Comparison of ENCODE assay signal across 21 cellular contexts in the genomic region with DNA sequence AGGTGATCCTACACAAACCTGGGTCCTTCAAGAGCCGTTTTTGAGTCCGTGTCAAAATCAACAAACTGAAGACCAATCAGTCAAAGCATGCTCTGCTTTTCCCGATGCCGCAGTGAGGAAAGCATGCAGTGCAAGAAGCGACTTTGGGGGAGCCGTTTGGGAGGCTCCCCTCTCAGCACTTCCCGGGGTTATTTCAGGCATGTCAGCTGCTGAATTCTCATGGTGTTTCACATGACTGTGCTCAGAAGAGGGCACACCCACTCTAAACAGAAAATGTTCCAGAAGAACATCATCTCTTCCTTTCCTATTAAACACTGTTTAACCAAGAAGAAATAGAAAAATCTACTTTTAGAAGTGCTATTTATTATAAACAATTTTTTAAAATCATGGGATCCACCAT.
A peak's percentile ranks its signal among the peaks of the same experiment; 100 is the strongest.
DNase-seq lines count a peak whose midpoint lies in the region; ATAC-seq, FAIRE-seq and TF ChIP-seq lines count a peak whose summit lies in the region.
"Had no signal": no experiment of that assay in that cellular context is flagged by ENCODE, and none has a peak within 500 bp of the region (broad histone marks: within the 10 kb centered on the region; RNA-seq: fewer than 3 reads in every experiment).

No MANE protein-coding gene starts in this region.

- no peak overlapping the region for H3K18ac ChIP-seq in mesenchymal stem cell (ENCODE audit: low read depth in 1 of 2, low read length in 2 of 2)

- H2AFZ ChIP-seq in mesenchymal stem cell (ENCODE audit: low read depth, low read length) (no peak overlapping the region), HepG2 (ENCODE audit: low read length) (no peak overlapping the region)
- H2AFZ ChIP-seq: GM23248 had no signal

- H4K8ac ChIP-seq in mesenchymal stem cell (ENCODE audit: low read length), result no peak overlapping the region

- H3K4me1 ChIP-seq in mesenchymal stem cell (ENCODE audit: control insufficient read depth, insufficient read depth, low read depth, low read length) (peaks cover 1% of the 10 kb centered on the region), thyroid gland (peaks cover 13 to 45% of the 10 kb centered on the region in 2 donors), HepG2 (ENCODE audit: insufficient read depth, low read length) (no peaks in the 10 kb centered on the region)
- H3K4me1 ChIP-seq: A549, BE2C had no signal

- intact Hi-C loops in head of caudate nucleus (cut with DNase I), result no loop called here
- intact Hi-C loops in left cardiac atrium (cut with DNase I), result no loop called here
- intact Hi-C loops in thyroid gland (cut with DNase I), result no loop called here
- intact Hi-C loops in HepG2 (cut with micrococcal nuclease; ENCODE audit: unreplicated experiment), result no loop called here

- no peak for TF ChIP-seq EP300 in HepG2 (IDR thresholded peaks at IDR 0.05; ENCODE audit: low read depth in 2 of 2, low read length in 2 of 2)
- TF ChIP-seq EP300 in HepG2 (CRISPR knock-in tag; IDR thresholded peaks at IDR 0.05; ENCODE audit: borderline replicate concordance), result no peak

- CTCF ChIA-PET in HepG2 (lab: Yijun Ruan, JAX; ENCODE audit: low intra/inter-chr PET ratio, low total read pairs), result no interaction called here

- H2AK5ac ChIP-seq in mesenchymal stem cell (ENCODE audit: low read length, severe bottlenecking), result no peak overlapping the region

- H3K36me3 ChIP-seq in mesenchymal stem cell (ENCODE audit: control insufficient read depth in 1 of 2, insufficient read depth in 2 of 2, low read depth in 1 of 2, low read length in 2 of 2) (no peaks in the 10 kb centered on the region), thyroid gland (no peaks in the 10 kb centered on the region), HepG2 (replicated peaks in 1 of 2; ENCODE audit: control insufficient read depth in 1 of 2, insufficient read depth in 2 of 2, low read length in 2 of 2) (no peaks in the 10 kb centered on the region)
- H3K36me3 ChIP-seq: BE2C had no signal

- no peak overlapping the region for H3K14ac ChIP-seq in mesenchymal stem cell (ENCODE audit: low read length in 2 of 2)

- POLR2A ChIA-PET in HepG2 (lab: Yijun Ruan, JAX), result no interaction called here

- H2BK12ac ChIP-seq in mesenchymal stem cell (ENCODE audit: low read length in 2 of 2), result no peak overlapping the region

- H2BK15ac ChIP-seq in mesenchymal stem cell (ENCODE audit: low read depth, poor library complexity, severe bottlenecking), result no peak overlapping the region

- ATAC-seq in left cardiac atrium, result peak; percentile 68 to 76
- ATAC-seq in HepG2, result no peak
- ATAC-seq: A549 had no signal

- H3K27ac ChIP-seq in mesenchymal stem cell (ENCODE audit: low read length, poor library complexity, severe bottlenecking) (no peak overlapping the region), thyroid gland (peak overlapping the region; percentile 73 to 88 (median 87)), HepG2 (ENCODE audit: extremely low read length, insufficient read depth, low read length) (no peak overlapping the region)
- H3K27ac ChIP-seq: A549, C4-2B, GM23248 had no signal

- TF ChIP-seq CTCF in thyroid gland (IDR thresholded peaks at IDR 0.05), result no peak
- TF ChIP-seq CTCF in HepG2 (CRISPR knock-in tag; IDR thresholded peaks at IDR 0.05), result no peak

- H3K4ac ChIP-seq in mesenchymal stem cell (ENCODE audit: low read depth in 1 of 2, low read length in 2 of 2), result no peak overlapping the region

- H3K79me1 ChIP-seq in mesenchymal stem cell (replicated peaks; ENCODE audit: low read length, poor library complexity, severe bottlenecking), result no peaks in the 10 kb centered on the region

- no peak overlapping the region for H3K23ac ChIP-seq in mesenchymal stem cell (ENCODE audit: low read length in 2 of 2)

- H4K20me1 ChIP-seq in HepG2 (ENCODE audit: insufficient read depth, low read length), result no peaks in the 10 kb centered on the region

- FAIRE-seq in HepG2 (lab: Jason Lieb, UNC), result no peak
- FAIRE-seq: A549, D721Med, G401.6, GM12891, HTR-8/SVneo had no signal

- no peak overlapping the region for H4K91ac ChIP-seq in mesenchymal stem cell (ENCODE audit: low read length)

- H3K79me2 ChIP-seq in HepG2 (ENCODE audit: insufficient read depth, low read length), result no peaks in the 10 kb centered on the region

- BruUV-seq in HepG2 (replicated peaks; lab: Mats Ljungman, UMichigan), result no TSS peak

- H3K9me3 ChIP-seq in mesenchymal stem cell (ENCODE audit: control insufficient read depth, low read length), result peaks cover 9% of the 10 kb centered on the region
- no peaks in the 10 kb centered on the region for H3K9me3 ChIP-seq in thyroid gland
- H3K9me3 ChIP-seq in HepG2 (ENCODE audit: low read length), result no peaks in the 10 kb centered on the region
- H3K9me3 ChIP-seq: A549, BE2C had no signal

- in situ Hi-C loops in HepG2 (cut with HindIII; ENCODE audit: extremely low pct_ligation_motif_present, low pct_unique_long_range_greater_than_20kb), result no loop called here

- H3K27me3 ChIP-seq in mesenchymal stem cell (ENCODE audit: control insufficient read depth in 1 of 2, insufficient read depth in 1 of 2, low read length in 2 of 2), result no peaks in the 10 kb centered on the region
- no peaks in the 10 kb centered on the region for H3K27me3 ChIP-seq in thyroid gland
- H3K27me3 ChIP-seq in HepG2 (ENCODE audit: control insufficient read depth in 1 of 2, insufficient read depth in 2 of 2, low read length in 2 of 2), result no peaks in the 10 kb centered on the region; a peak in 3 of 5 replicates

- WGBS in mesenchymal stem cell, result 83% methylated on average over 7 of the region's 7 CpGs
- 10 to 40% methylated on average over 7 of the region's 7 CpGs for WGBS in thyroid gland, 2 donors
- WGBS in HepG2 (ENCODE audit: low lambda C conversion rate), result under 1% methylated on average over 6 of the region's 7 CpGs

- no peak for TF ChIP-seq RAD21 in HepG2 (CRISPR knock-in tag; IDR thresholded peaks at IDR 0.05)

- H3K9ac ChIP-seq in mesenchymal stem cell (ENCODE audit: low read length) (peak overlapping the region; percentile 37), HepG2 (ENCODE audit: insufficient read depth, low read depth, low read length) (no peak overlapping the region)
- H3K9ac ChIP-seq: GM23248 had no signal

- no peak overlapping the region for H3K4me3 ChIP-seq in mesenchymal stem cell (ENCODE audit: insufficient read depth in 1 of 2, low read depth in 1 of 2, low read length in 2 of 2)
- no peak overlapping the region for H3K4me3 ChIP-seq in thyroid gland (replicated peaks in 1 of 3)
- H3K4me3 ChIP-seq in HepG2 (replicated peaks in 1 of 3; ENCODE audit: insufficient read depth in 1 of 3, low read depth in 2 of 3, low read length in 3 of 3), result no peak overlapping the region
- H3K4me3 ChIP-seq: A549, GM23248 had no signal

- DNase-seq in head of caudate nucleus (peak in 38 of 42 donors; percentile 6 to 74 (median 43)), left cardiac atrium (no peak), mesenchymal stem cell (no peak), thyroid gland (peak; percentile 70 to 75), HepG2 (ENCODE audit: low spot score) (no peak), UCSD-AML1 (lab: John Stamatoyannopoulos, UW; ENCODE audit: unreplicated experiment) (no peak)
- no peak for DNase-seq in central memory CD4-positive, alpha-beta T cell
- DNase-seq: BE2C; CD4-positive, alpha-beta memory T cell; COR-L47; DMS153; DMS79 treated with DMSO at 0.1 percent for 48 hours; EL; GM23248; H9 had no signal

- TF ChIP-seq POLR2A in thyroid gland (IDR thresholded peaks at IDR 0.05), result peak in 1 of 2 donors; percentile 43
- no peak for TF ChIP-seq POLR2A in HepG2 (IDR thresholded peaks at IDR 0.05; ENCODE audit: insufficient read depth in 1 of 2, low read depth in 2 of 2, low read length in 2 of 2)

- H2BK120ac ChIP-seq in mesenchymal stem cell (ENCODE audit: low read depth, low read length), result no peak overlapping the region

- no peak overlapping the region for H2BK5ac ChIP-seq in mesenchymal stem cell (ENCODE audit: low read depth, low read length, poor library complexity, severe bottlenecking)

- H3K4me2 ChIP-seq in mesenchymal stem cell (ENCODE audit: low read length, poor library complexity, severe bottlenecking), result no peak overlapping the region
- H3K4me2 ChIP-seq in HepG2 (ENCODE audit: low read depth, low read length), result no peak overlapping the region
- H3K4me2 ChIP-seq: A549 had no signal

TF ChIP-seq in HepG2, 621 proteins besides CTCF, POLR2A, EP300 and RAD21:
- TF ChIP-seq ZSCAN21 (CRISPR knock-in tag; IDR thresholded peaks at IDR 0.05; ENCODE audit: borderline replicate concordance) (no peak), IRF2 (CRISPR knock-in tag; IDR thresholded peaks at IDR 0.05) (no peak), RXRA (CRISPR knock-in tag; IDR thresholded peaks at IDR 0.05) (no peak), PCBP2 (optimal IDR thresholded peaks at IDR 0.05; ENCODE audit: low read depth, low read length, poor library complexity, severe bottlenecking) (no peak), KMT2B (CRISPR knock-in tag; IDR thresholded peaks at IDR 0.05) (no peak), ZMYM4 (CRISPR knock-in tag; IDR thresholded peaks at IDR 0.05) (no peak), ZNF512 (CRISPR knock-in tag; IDR thresholded peaks at IDR 0.05) (no peak), ZNF761 (CRISPR knock-in tag; conservative IDR thresholded peaks at IDR 0.05) (no peak), ZNF567 (CRISPR knock-in tag; IDR thresholded peaks at IDR 0.05; ENCODE audit: borderline replicate concordance) (no peak), ZFP41 (CRISPR knock-in tag; IDR thresholded peaks at IDR 0.05; ENCODE audit: borderline replicate concordance) (no peak)
- TF ChIP-seq, protein P1, sequence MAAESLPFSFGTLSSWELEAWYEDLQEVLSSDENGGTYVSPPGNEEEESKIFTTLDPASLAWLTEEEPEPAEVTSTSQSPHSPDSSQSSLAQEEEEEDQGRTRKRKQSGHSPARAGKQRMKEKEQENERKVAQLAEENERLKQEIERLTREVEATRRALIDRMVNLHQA (CRISPR knock-in tag; IDR thresholded peaks at IDR 0.05), result no peak

Comparison
In these comparisons a context has a peak if more than half of its experiments do, and no peak if none do; other contexts are left out.
1. DNase-seq: peak in head of caudate nucleus (38 of 42) and thyroid gland (2 of 2); none in left cardiac atrium (single experiment), mesenchymal stem cell (single experiment), central memory CD4-positive, alpha-beta T cell (single experiment), HepG2 (single experiment) and UCSD-AML1 (single experiment).
2. H3K27ac ChIP-seq: peak in thyroid gland (3 of 3); none in mesenchymal stem cell (single experiment) and HepG2 (single experiment).